In the genomic region with DNA sequence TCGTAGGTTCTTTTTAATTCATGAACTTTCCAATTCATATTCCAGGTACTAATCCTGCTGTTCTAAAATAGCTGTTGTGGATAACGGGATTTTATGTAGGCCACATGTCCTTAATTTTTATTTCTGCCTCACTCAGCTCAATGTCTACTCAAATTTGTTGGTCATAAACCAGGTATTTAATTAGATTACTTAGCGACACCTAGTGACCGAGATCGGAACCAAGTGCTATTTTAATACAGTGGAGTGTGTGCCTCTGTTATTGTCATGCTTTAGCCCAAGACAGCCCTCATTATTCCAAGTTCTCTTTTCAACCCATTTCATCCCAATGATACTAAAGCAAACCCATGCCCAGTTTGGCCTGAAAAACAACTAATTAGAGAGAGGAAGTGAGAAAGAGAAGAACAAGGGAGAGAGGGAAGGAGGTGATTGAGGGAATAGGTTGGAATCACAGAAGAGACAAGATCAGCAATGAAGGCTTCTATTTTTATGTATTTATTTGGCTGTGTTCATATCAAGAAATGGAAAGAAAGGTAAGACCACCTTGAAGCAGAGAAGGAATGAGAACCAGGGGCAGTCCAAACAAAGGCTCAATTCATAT, we compare ENCODE assay signal across 8 cellular contexts. TPM values are rescaled to one million over a fixed set of nuclear protein-coding genes. Genes with fewer than 3 reads are reported as not detected.
DNase-seq lines count a peak whose midpoint lies in the region; ATAC-seq and TF ChIP-seq lines count a peak whose summit lies in the region.

No MANE protein-coding gene starts in this region.

- peak; percentile 78 for ATAC-seq in GM18868 (IDR thresholded peaks at IDR 0.05; ENCODE audit: unreplicated experiment)

- no peaks in the 10 kb centered on the region for H3K36me3 ChIP-seq in neuronal stem cell (replicated peaks in 1 of 2; ENCODE audit: control insufficient read depth in 2 of 2, insufficient read depth in 2 of 2, low read length in 2 of 2)
- no peaks in the 10 kb centered on the region for H3K36me3 ChIP-seq in tibial artery

- no peak overlapping the region for H2BK5ac ChIP-seq in neuronal stem cell (ENCODE audit: low read length)

- H3K9me3 ChIP-seq in neuronal stem cell (replicated peaks in 1 of 2; ENCODE audit: control insufficient read depth in 2 of 2, insufficient read depth in 1 of 2, low read depth in 1 of 2, low read length in 2 of 2) (no peaks in the 10 kb centered on the region), tibial artery (no peaks in the 10 kb centered on the region)

- peak; percentile 56 for TF ChIP-seq CTCF in AG09309 (IDR thresholded peaks at IDR 0.05; ENCODE audit: control insufficient read depth, insufficient read depth, low read depth, low read length, missing control alignments)
- TF ChIP-seq CTCF in tibial artery (IDR thresholded peaks at IDR 0.05), result peak; percentile 75 to 85

- DNase-seq in AG09309 (ENCODE audit: low read depth) (peak; percentile 51), HT1080 (ENCODE audit: low read depth) (peak; percentile 61), NOMO-1 treated with DMSO at 0.1 percent for 48 hours (lab: John Stamatoyannopoulos, UW; ENCODE audit: unreplicated experiment) (peak; percentile 57), activated T-cell treated with anti-CD3 and anti-CD28 coated beads for 4 hours (peak; percentile 64), fibroblast of gingiva (ENCODE audit: low read depth) (peak; percentile 62), neuronal stem cell (ENCODE audit: low spot score) (peak; percentile 58), tibial artery (peak in 1 of 2 donors; percentile 89)

- no peaks in the 10 kb centered on the region for H3K79me1 ChIP-seq in neuronal stem cell (ENCODE audit: low read depth, low read length)

- no peak overlapping the region for H2AK5ac ChIP-seq in neuronal stem cell (ENCODE audit: low read depth, low read length)

- no peak overlapping the region for H2BK15ac ChIP-seq in neuronal stem cell (ENCODE audit: low read length)

- no peak overlapping the region for H2AFZ ChIP-seq in neuronal stem cell (ENCODE audit: low read length)

- H3K27ac ChIP-seq in neuronal stem cell (replicated peaks; ENCODE audit: low read length), result no peak overlapping the region
- H3K27ac ChIP-seq in tibial artery, result peak overlapping the region in 1 of 2 donors; percentile 4

- H3K9ac ChIP-seq in neuronal stem cell (ENCODE audit: low read depth, low read length, poor library complexity), result no peak overlapping the region

- no peak overlapping the region for H2BK120ac ChIP-seq in neuronal stem cell (ENCODE audit: low read depth, low read length)

- H3K27me3 ChIP-seq in neuronal stem cell (ENCODE audit: control insufficient read depth in 3 of 3, insufficient read depth in 3 of 3, low read depth in 1 of 3, low read length in 3 of 3), result peaks cover 0 to 6% (median 0%) of the 10 kb centered on the region in 3 experiments
- no peaks in the 10 kb centered on the region for H3K27me3 ChIP-seq in tibial artery

- H3K4me2 ChIP-seq in neuronal stem cell (ENCODE audit: insufficient read depth, low read length, poor library complexity, severe bottlenecking), result no peak overlapping the region

- H4K8ac ChIP-seq in neuronal stem cell (ENCODE audit: low read depth, low read length), result no peak overlapping the region

- no peak overlapping the region for H3K23ac ChIP-seq in neuronal stem cell (ENCODE audit: low read depth, low read length, poor library complexity)

- H3K4me3 ChIP-seq in AG09309 (ENCODE audit: control insufficient read depth, low read depth, low read length), result no peak overlapping the region
- H3K4me3 ChIP-seq in neuronal stem cell (ENCODE audit: low read length in 2 of 2), result no peak overlapping the region
- no peak overlapping the region for H3K4me3 ChIP-seq in tibial artery

- H2BK12ac ChIP-seq in neuronal stem cell (ENCODE audit: low read length), result no peak overlapping the region

- H3K4me1 ChIP-seq in neuronal stem cell (ENCODE audit: control insufficient read depth in 2 of 2, insufficient read depth in 1 of 2, low read depth in 1 of 2, low read length in 2 of 2) (peaks cover 0 to 8% of the 10 kb centered on the region in 2 donors), tibial artery (peaks cover 0 to 15% (median 2%) of the 10 kb centered on the region in 4 donors)

- H3K4ac ChIP-seq in neuronal stem cell (ENCODE audit: low read length), result no peak overlapping the region

- no CpG with 5 or more reads among the region's 5 CpGs for WGBS in neuronal stem cell (ENCODE audit: extremely low coverage in 2 of 2, insufficient read length in 2 of 2, insufficient replicate concordance in 1 of 2), 2 donors

- no peak overlapping the region for H4K91ac ChIP-seq in neuronal stem cell (ENCODE audit: low read depth, low read length, poor library complexity)

- no peak overlapping the region for H3K14ac ChIP-seq in neuronal stem cell (ENCODE audit: low read length)

- H3K18ac ChIP-seq in neuronal stem cell (ENCODE audit: low read length), result no peak overlapping the region

- intact Hi-C loops in tibial artery (cut with DNase I; ENCODE audit: low total_unique reads), result loop anchor here (5.0 to 10.0 kb wide), 2 partner anchors 296 to 509 kb away; partner anchors contain the start of gene DYRK2

RNA-seq across cellular contexts. Expression of gene IFNG-AS1, which starts 45.9 kb away (rescaled TPM):
- not detected in 2 replicates for total RNA-seq in HT1080 (2014; rRNA removed; shearing (Covaris generic))
- not detected in 2 replicates for polyA plus RNA-seq in HT1080 (2015; cell fraction: cytosol; rRNA removed)
- not detected in 2 replicates for polyA plus RNA-seq in HT1080 (2015; cell fraction: nucleus; rRNA removed)
- polyA plus RNA-seq in neuronal stem cell (2013, experiment 1 of 2), result not detected
- not detected for polyA plus RNA-seq in neuronal stem cell (2013, experiment 2 of 2)
